20 cellular contexts compared by ENCODE assay signal in the genomic region with DNA sequence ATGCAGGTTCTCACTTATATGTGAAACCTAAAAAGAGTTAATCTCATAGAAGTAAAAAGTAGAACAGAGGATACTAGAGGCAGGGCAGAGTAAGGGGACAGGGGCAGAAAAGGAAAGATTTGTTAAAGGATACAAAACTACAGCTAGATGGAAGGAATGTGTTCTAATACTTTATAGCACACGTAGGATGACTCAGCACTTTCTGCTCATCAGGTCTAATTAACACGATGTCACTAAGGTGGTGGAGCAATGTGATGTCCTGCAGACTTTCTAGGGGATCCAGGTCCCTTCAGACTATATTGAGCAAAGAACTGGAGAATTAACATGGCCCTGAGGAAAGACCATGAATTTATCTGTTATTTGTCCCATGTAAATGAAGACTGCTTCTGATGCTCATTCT.
DNase-seq lines count a peak whose midpoint lies in the region; ATAC-seq, FAIRE-seq and TF ChIP-seq lines count a peak whose summit lies in the region.
"Had no signal": no experiment of that assay in that cellular context is flagged by ENCODE, and none has a peak within 500 bp of the region (broad histone marks: within the 10 kb centered on the region; RNA-seq: fewer than 3 reads in every experiment).

No MANE protein-coding gene starts in this region.

- H3K36me3 ChIP-seq in K562 (ENCODE audit: control insufficient read depth, insufficient read depth, low read length) (no peaks in the 10 kb centered on the region), heart right ventricle (no peaks in the 10 kb centered on the region)

- TF ChIP-seq CTCF in K562 (IDR thresholded peaks at IDR 0.05 in 2 of 3, conservative IDR thresholded peaks at IDR 0.05 in 1 of 3; ENCODE audit: insufficient read depth in 2 of 3, low read depth in 1 of 3, low read length in 3 of 3) (no peak), heart right ventricle (IDR thresholded peaks at IDR 0.05) (no peak)

- no peaks in the 10 kb centered on the region; the same call in 1 of the 2 replicates for H4K20me1 ChIP-seq in K562 (replicated peaks; ENCODE audit: control insufficient read depth, insufficient read depth, low read length)

- no peaks in the 10 kb centered on the region for H3K36me3 Mint-ChIP-seq in stimulated activated memory B cell treated with anti-CD40 and anti-IgM and Interleukin-4, amounts not matched to agents 10 μg/mL and 1 μg/mL and 100 μg/mL, for 72 hours

- intact Hi-C loops in K562 (cut with micrococcal nuclease), result no loop called here
- intact Hi-C loops in heart right ventricle (cut with DNase I), result no loop called here

- ATAC-seq in K562 (no peak), HG02642 (IDR thresholded peaks at IDR 0.05; ENCODE audit: poor library complexity, unreplicated experiment) (no peak), heart right ventricle (no peak), HG02884 (IDR thresholded peaks at IDR 0.05; ENCODE audit: unreplicated experiment) (no peak)
- ATAC-seq in stimulated activated memory B cell treated with anti-CD40 and anti-IgM and Interleukin-4, amounts not matched to agents 10 μg/mL and 1 μg/mL and 100 μg/mL, for 72 hours, result no peak

- POLR2A ChIA-PET in K562 (lab: Yijun Ruan, JAX), result no interaction called here

- peak overlapping the region; percentile 46; the same call in 1 of the 2 replicates for H3K4me2 ChIP-seq in K562 (ENCODE audit: insufficient read depth, low read length)

- 0 out of 2 replicates have a peak, but pooled peaks have one; percentile 11 for TF ChIP-seq EP300 in K562 (IDR thresholded peaks at IDR 0.05; ENCODE audit: low read length)

- no TSS peak for BruUV-seq in K562 (replicated peaks; lab: Mats Ljungman, UMichigan)

- H3K4me3 Mint-ChIP-seq in stimulated activated memory B cell treated with anti-CD40 and anti-IgM and Interleukin-4, amounts not matched to agents 10 μg/mL and 1 μg/mL and 100 μg/mL, for 72 hours, result no peak overlapping the region

- TF ChIP-seq POLR2A in K562 (conservative IDR thresholded peaks at IDR 0.05), result no peak

- H3K27ac Mint-ChIP-seq in stimulated activated memory B cell treated with anti-CD40 and anti-IgM and Interleukin-4, amounts not matched to agents 10 μg/mL and 1 μg/mL and 100 μg/mL, for 72 hours, result peak overlapping the region; percentile 8

- no peak overlapping the region for H3K27ac ChIP-seq in K562 (ENCODE audit: extremely low read depth, low read depth, low read length)
- no peak overlapping the region for H3K27ac ChIP-seq in heart right ventricle
- H3K27ac ChIP-seq: C4-2B, GM23248, SK-N-MC had no signal

- peaks cover 0 to 11% of the 10 kb centered on the region in 2 experiments; a peak in 2 of 5 replicates for H3K27me3 ChIP-seq in K562 (ENCODE audit: control insufficient read depth in 2 of 2, insufficient read depth in 2 of 2, low read length in 2 of 2)
- peaks cover 0 to 5% (median 0%) of the 10 kb centered on the region in 7 donors for H3K27me3 ChIP-seq in heart right ventricle

- no peaks in the 10 kb centered on the region for H3K79me2 ChIP-seq in K562 (ENCODE audit: control insufficient read depth, insufficient read depth, low read length)

- TF ChIP-seq RAD21 in K562 (CRISPR knock-in tag; conservative IDR thresholded peaks at IDR 0.05 in 1 of 2, IDR thresholded peaks at IDR 0.05 in 1 of 2), result no peak

- H3K4me3 ChIP-seq in K562, result no peak overlapping the region
- no peak overlapping the region for H3K4me3 ChIP-seq in heart right ventricle
- H3K4me3 ChIP-seq: GM23248, SK-N-MC had no signal

- no peaks in the 10 kb centered on the region for H3K4me1 Mint-ChIP-seq in stimulated activated memory B cell treated with anti-CD40 and anti-IgM and Interleukin-4, amounts not matched to agents 10 μg/mL and 1 μg/mL and 100 μg/mL, for 72 hours

- H3K4me1 ChIP-seq in K562 (replicated peaks in 1 of 2; ENCODE audit: control insufficient read depth in 2 of 2, insufficient read depth in 2 of 2, low read length in 2 of 2), result peaks cover 3 to 5% of the 10 kb centered on the region in 2 experiments; a peak in 3 of 5 replicates
- H3K4me1 ChIP-seq in heart right ventricle, result no peaks in the 10 kb centered on the region

- no peaks in the 10 kb centered on the region for H3K9me3 ChIP-seq in K562 (replicated peaks; ENCODE audit: control insufficient read depth, insufficient read depth, low read depth, low read length)
- peaks cover 0 to 9% (median 0%) of the 10 kb centered on the region in 11 donors for H3K9me3 ChIP-seq in heart right ventricle

- in situ Hi-C loops in K562 (cut with MboI), result no loop called here

- peaks cover 9% of the 10 kb centered on the region for H3K9me3 Mint-ChIP-seq in stimulated activated memory B cell treated with anti-CD40 and anti-IgM and Interleukin-4, amounts not matched to agents 10 μg/mL and 1 μg/mL and 100 μg/mL, for 72 hours

- FAIRE-seq in K562 (lab: Jason Lieb, UNC), result no peak
- FAIRE-seq: A204.1, G401.6 had no signal

- peaks cover 17% of the 10 kb centered on the region for H3K27me3 Mint-ChIP-seq in stimulated activated memory B cell treated with anti-CD40 and anti-IgM and Interleukin-4, amounts not matched to agents 10 μg/mL and 1 μg/mL and 100 μg/mL, for 72 hours

- H3K9ac ChIP-seq in K562 (ENCODE audit: insufficient read depth in 1 of 2, low read depth in 2 of 2, low read length in 2 of 2), result no peak overlapping the region
- H3K9ac ChIP-seq: GM23248 had no signal

- CTCF ChIA-PET in K562 (lab: Yijun Ruan, JAX; ENCODE audit: low intra/inter-chr PET ratio), result interaction anchor here (0.6 kb wide), 1 partner anchor 973 kb away, joined by 3 read pairs; no protein-coding TSS in a partner anchor

- H3K9me1 ChIP-seq in K562 (ENCODE audit: control insufficient read depth, insufficient read depth, low read length), result no peaks in the 10 kb centered on the region

- WGBS in K562 (ENCODE audit: insufficient coverage, low coverage, missing lambda C conversion rate), result 0% methylated on average over 2 of the region's 2 CpGs
- 71 to 86% methylated on average over 2 of the region's 2 CpGs for WGBS in heart right ventricle, 2 donors

- no peak overlapping the region for H2AFZ ChIP-seq in K562 (ENCODE audit: low read depth, low read length)
- H2AFZ ChIP-seq: GM23248 had no signal

- DNase-seq in NCI-H82 (lab: John Stamatoyannopoulos, UW), result peak; percentile 31
- DNase-seq in NCI-H82 treated with DMSO at 0.1 percent for 48 hours (lab: John Stamatoyannopoulos, UW; ENCODE audit: unreplicated experiment), result no peak
- DNase-seq in NCI-H460 (ENCODE audit: extremely low read depth, low read depth), result peak; percentile 12
- peak in 1 of 4 experiments; percentile 12 for DNase-seq in K562 (ENCODE audit: extremely low read depth in 1 of 4, low spot score in 3 of 4)
- no peak for DNase-seq in heart right ventricle
- DNase-seq: GM23248; NCI-H1417 treated with DMSO at 0.1 percent for 48 hours; NCI-H2029; NCI-H2227 treated with DMSO at 0.1 percent for 48 hours; NCI-H526; NK-92 treated with Interleukin-12 subunit alpha and Interleukin-12 subunit beta, amount 100 ng/mL, for 24 hours; OCI-M1; T-helper 1 cell had no signal

TF ChIP-seq in K562, 482 proteins besides CTCF, POLR2A, EP300 and RAD21:
- TF ChIP-seq ELF4 (CRISPR knock-in tag; IDR thresholded peaks at IDR 0.05) (no peak), NR3C1 (CRISPR knock-in tag; IDR thresholded peaks at IDR 0.05) (no peak), MAFF (IDR thresholded peaks at IDR 0.05; ENCODE audit: low read length) (peak; percentile 96), DPF2 (IDR thresholded peaks at IDR 0.05) (0 out of 2 replicates have a peak, but pooled peaks have one; percentile 16), BACH1 (tag; IDR thresholded peaks at IDR 0.05) (peak; percentile 86; the same call in 1 of the 2 replicates), MAFG (tag; conservative IDR thresholded peaks at IDR 0.05) (peak; percentile 98), MAFK (IDR thresholded peaks at IDR 0.05; ENCODE audit: low read length) (peak; percentile 94), ZNF316 (IDR thresholded peaks at IDR 0.05) (peak; percentile 97), NFE2 (IDR thresholded peaks at IDR 0.05; ENCODE audit: low read depth) (peak; percentile 94), NFE2L1 (tag; IDR thresholded peaks at IDR 0.05; ENCODE audit: borderline replicate concordance, low read depth) (peak; percentile 88), ZNF347 (CRISPR knock-in tag; IDR thresholded peaks at IDR 0.05; ENCODE audit: low read depth) (no peak), C11orf30 (IDR thresholded peaks at IDR 0.05; ENCODE audit: low read depth) (peak; percentile 95)
- TF ChIP-seq, protein P1, sequence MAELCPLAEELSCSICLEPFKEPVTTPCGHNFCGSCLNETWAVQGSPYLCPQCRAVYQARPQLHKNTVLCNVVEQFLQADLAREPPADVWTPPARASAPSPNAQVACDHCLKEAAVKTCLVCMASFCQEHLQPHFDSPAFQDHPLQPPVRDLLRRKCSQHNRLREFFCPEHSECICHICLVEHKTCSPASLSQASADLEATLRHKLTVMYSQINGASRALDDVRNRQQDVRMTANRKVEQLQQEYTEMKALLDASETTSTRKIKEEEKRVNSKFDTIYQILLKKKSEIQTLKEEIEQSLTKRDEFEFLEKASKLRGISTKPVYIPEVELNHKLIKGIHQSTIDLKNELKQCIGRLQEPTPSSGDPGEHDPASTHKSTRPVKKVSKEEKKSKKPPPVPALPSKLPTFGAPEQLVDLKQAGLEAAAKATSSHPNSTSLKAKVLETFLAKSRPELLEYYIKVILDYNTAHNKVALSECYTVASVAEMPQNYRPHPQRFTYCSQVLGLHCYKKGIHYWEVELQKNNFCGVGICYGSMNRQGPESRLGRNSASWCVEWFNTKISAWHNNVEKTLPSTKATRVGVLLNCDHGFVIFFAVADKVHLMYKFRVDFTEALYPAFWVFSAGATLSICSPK (IDR thresholded peaks at IDR 0.05; ENCODE audit: borderline replicate concordance), result no peak

Comparison
In these comparisons a context has a peak if more than half of its experiments do, and no peak if none do; other contexts are left out.
1. DNase-seq: peak in NCI-H82 (single experiment) and NCI-H460 (single experiment); none in NCI-H82 treated with DMSO at 0.1 percent for 48 hours (single experiment) and heart right ventricle (0 of 2).